11 cellular contexts compared by ENCODE assay signal in genomic region chr11:117201516-117201866, GRCh38. TPM values are rescaled to one million over a fixed set of nuclear protein-coding genes. Genes with fewer than 3 reads are reported as not detected.
A peak's percentile ranks its signal among the peaks of the same experiment; 100 is the strongest.
DNase-seq lines count a peak whose midpoint lies in the region; ATAC-seq, FAIRE-seq and TF ChIP-seq lines count a peak whose summit lies in the region.
"Had no signal": no experiment of that assay in that cellular context is flagged by ENCODE, and none has a peak within 500 bp of the region (broad histone marks: within the 10 kb centered on the region; RNA-seq: fewer than 3 reads in every experiment).

No MANE protein-coding gene starts in this region.

- H3K9me3 Mint-ChIP-seq in dendritic cell treated with granulocyte-macrophage colony-stimulating factor and Interleukin-4, amounts not matched to agents 40 ng/mL and 50 ng/mL, for 4 days, result no peaks in the 10 kb centered on the region
- H3K9me3 Mint-ChIP-seq in memory B cell, result no peaks in the 10 kb centered on the region
- H3K9me3 Mint-ChIP-seq: activated CD8-positive, alpha-beta T cell treated with anti-CD3 and anti-CD28 coated beads for 36 hours; activated naive CD8-positive, alpha-beta T cell treated with anti-CD3 and anti-CD28 coated beads, Interleukin-2, amount 10 ng/mL, durations not matched to agents 7 days and 5 days had no signal

- H3K36me3 ChIP-seq in HUES48 (ENCODE audit: control insufficient read depth, insufficient read depth, low read length) (peaks cover 33% of the 10 kb centered on the region), testis (ENCODE audit: low read depth, missing control alignments) (no peaks in the 10 kb centered on the region)

- H3K27me3 ChIP-seq in HUES48 (ENCODE audit: control insufficient read depth, insufficient read depth, low read length) (no peaks in the 10 kb centered on the region), testis (no peaks in the 10 kb centered on the region)

- H3K27ac Mint-ChIP-seq in dendritic cell treated with granulocyte-macrophage colony-stimulating factor and Interleukin-4, amounts not matched to agents 40 ng/mL and 50 ng/mL, for 4 days, result peak overlapping the region; percentile 37
- peak overlapping the region; percentile 36 for H3K27ac Mint-ChIP-seq in memory B cell
- H3K27ac Mint-ChIP-seq: activated CD8-positive, alpha-beta T cell treated with anti-CD3 and anti-CD28 coated beads for 36 hours; activated naive CD8-positive, alpha-beta T cell treated with anti-CD3 and anti-CD28 coated beads, Interleukin-2, amount 10 ng/mL, durations not matched to agents 7 days and 5 days had no signal

- no peak for TF ChIP-seq POLR2A in testis (IDR thresholded peaks at IDR 0.05)

- no peak for TF ChIP-seq CTCF in testis (IDR thresholded peaks at IDR 0.05)

- H3K4me3 Mint-ChIP-seq in dendritic cell treated with granulocyte-macrophage colony-stimulating factor and Interleukin-4, amounts not matched to agents 40 ng/mL and 50 ng/mL, for 4 days, result no peak overlapping the region
- H3K4me3 Mint-ChIP-seq in memory B cell, result no peak overlapping the region
- H3K4me3 Mint-ChIP-seq: activated CD8-positive, alpha-beta T cell treated with anti-CD3 and anti-CD28 coated beads for 36 hours; activated naive CD8-positive, alpha-beta T cell treated with anti-CD3 and anti-CD28 coated beads, Interleukin-2, amount 10 ng/mL, durations not matched to agents 7 days and 5 days had no signal

- peak overlapping the region; percentile 23; the same call in 1 of the 2 replicates for H3K9ac ChIP-seq in HUES48 (ENCODE audit: low read depth, low read length)

- no peak overlapping the region for H3K27ac ChIP-seq in HUES48 (ENCODE audit: low read depth, low read length)
- peak overlapping the region; percentile 53 to 91 for H3K27ac ChIP-seq in testis

- no peaks in the 10 kb centered on the region for H3K27me3 Mint-ChIP-seq in dendritic cell treated with granulocyte-macrophage colony-stimulating factor and Interleukin-4, amounts not matched to agents 40 ng/mL and 50 ng/mL, for 4 days
- H3K27me3 Mint-ChIP-seq in memory B cell, result no peaks in the 10 kb centered on the region
- H3K27me3 Mint-ChIP-seq: activated CD8-positive, alpha-beta T cell treated with anti-CD3 and anti-CD28 coated beads for 36 hours; activated naive CD8-positive, alpha-beta T cell treated with anti-CD3 and anti-CD28 coated beads, Interleukin-2, amount 10 ng/mL, durations not matched to agents 7 days and 5 days had no signal

- ATAC-seq in memory B cell (ENCODE audit: low read depth), result no peak
- ATAC-seq: activated CD8-positive, alpha-beta T cell treated with anti-CD3 and anti-CD28 coated beads for 36 hours; left colon had no signal

- FAIRE-seq in GM19239 (lab: Jason Lieb, UNC), result no peak

- H3K9me3 ChIP-seq in HUES48 (ENCODE audit: control insufficient read depth, insufficient read depth, low read length), result no peaks in the 10 kb centered on the region
- no peaks in the 10 kb centered on the region for H3K9me3 ChIP-seq in testis

- DNase-seq in memory B cell (ENCODE audit: low spot score in 2 of 2) (no peak), testis (no peak), NCI-H2196 (lab: John Stamatoyannopoulos, UW; ENCODE audit: unreplicated experiment) (no peak), NCI-H510A treated with DMSO at 0.1 percent for 48 hours (lab: John Stamatoyannopoulos, UW) (no peak), GM19239 (ENCODE audit: insufficient read length, low spot score) (no peak)
- DNase-seq: activated CD8-positive, alpha-beta T cell treated with anti-CD3 and anti-CD28 coated beads for 36 hours; activated naive CD8-positive, alpha-beta T cell treated with anti-CD3 and anti-CD28 coated beads, Interleukin-2, amount 10 ng/mL, durations not matched to agents 7 days and 5 days; left colon; NCI-H1694 treated with DMSO at 0.1 percent for 48 hours had no signal

- H3K4me1 Mint-ChIP-seq in dendritic cell treated with granulocyte-macrophage colony-stimulating factor and Interleukin-4, amounts not matched to agents 40 ng/mL and 50 ng/mL, for 4 days (ENCODE audit: low read depth), result peaks cover 24% of the 10 kb centered on the region
- peaks cover 13% of the 10 kb centered on the region for H3K4me1 Mint-ChIP-seq in memory B cell
- H3K4me1 Mint-ChIP-seq: activated naive CD8-positive, alpha-beta T cell treated with anti-CD3 and anti-CD28 coated beads, Interleukin-2, amount 10 ng/mL, durations not matched to agents 7 days and 5 days had no signal

- H3K4me3 ChIP-seq in HUES48 (ENCODE audit: low read depth, low read length), result peak overlapping the region; percentile 74
- H3K4me3 ChIP-seq in testis, result peak overlapping the region; percentile 47 to 56

- WGBS in testis, 2 donors, result 42 to 61% methylated on average over 5 to 9 of the region's 9 CpGs

- intact Hi-C loops in dendritic cell treated with granulocyte-macrophage colony-stimulating factor and Interleukin-4, amounts not matched to agents 40 ng/mL and 50 ng/mL, for 4 days (cut with micrococcal nuclease), result no loop called here
- intact Hi-C loops in testis (cut with DNase I; ENCODE audit: low total_unique reads), result no loop called here

- H3K36me3 Mint-ChIP-seq in dendritic cell treated with granulocyte-macrophage colony-stimulating factor and Interleukin-4, amounts not matched to agents 40 ng/mL and 50 ng/mL, for 4 days (ENCODE audit: low read depth), result peaks cover 76% of the 10 kb centered on the region
- peaks cover 22% of the 10 kb centered on the region for H3K36me3 Mint-ChIP-seq in memory B cell

- H3K4me1 ChIP-seq in HUES48 (ENCODE audit: control insufficient read depth, insufficient read depth, low read length) (peaks cover 34% of the 10 kb centered on the region), testis (peaks cover 21% of the 10 kb centered on the region)

RNA-seq across cellular contexts. Expression of gene TAGLN, which starts 2.3 kb away (rescaled TPM):
- total RNA-seq in testis, result 100 to 1,000 TPM; 167 to 187 TPM
- 800 TPM for polyA plus RNA-seq in testis (ENCODE audit: insufficient read depth, low read depth, low replicate concordance)

RNA-seq across cellular contexts. Expression of gene SIDT2, which starts 22.9 kb away (rescaled TPM):
- 100 to 1,000 TPM in 1 of 2 donors, 10 to 100 TPM in 1; 93.8 to 129 TPM for total RNA-seq in testis
- polyA plus RNA-seq in testis (ENCODE audit: insufficient read depth, low read depth, low replicate concordance), result 69.5 TPM

RNA-seq across cellular contexts. Expression of gene PCSK7, which starts 30.4 kb away (rescaled TPM):
- total RNA-seq in testis, result 10 to 100 TPM; 57.7 to 66.5 TPM
- polyA plus RNA-seq in testis (ENCODE audit: insufficient read depth, low read depth, low replicate concordance), result 52.0 TPM

RNA-seq across cellular contexts. Expression of gene RNF214, which starts 31.0 kb away (rescaled TPM):
- total RNA-seq in testis, result 10 to 100 TPM; 37.8 to 48.9 TPM
- 44.9 TPM for polyA plus RNA-seq in testis (ENCODE audit: insufficient read depth, low read depth, low replicate concordance)

RNA-seq across cellular contexts. Expression of gene PAFAH1B2, which starts 57.4 kb away (rescaled TPM):
- total RNA-seq in testis, result 100 to 1,000 TPM; 150 to 156 TPM
- polyA plus RNA-seq in testis (ENCODE audit: insufficient read depth, low read depth, low replicate concordance), result 66.5 TPM
